In the genomic region with DNA sequence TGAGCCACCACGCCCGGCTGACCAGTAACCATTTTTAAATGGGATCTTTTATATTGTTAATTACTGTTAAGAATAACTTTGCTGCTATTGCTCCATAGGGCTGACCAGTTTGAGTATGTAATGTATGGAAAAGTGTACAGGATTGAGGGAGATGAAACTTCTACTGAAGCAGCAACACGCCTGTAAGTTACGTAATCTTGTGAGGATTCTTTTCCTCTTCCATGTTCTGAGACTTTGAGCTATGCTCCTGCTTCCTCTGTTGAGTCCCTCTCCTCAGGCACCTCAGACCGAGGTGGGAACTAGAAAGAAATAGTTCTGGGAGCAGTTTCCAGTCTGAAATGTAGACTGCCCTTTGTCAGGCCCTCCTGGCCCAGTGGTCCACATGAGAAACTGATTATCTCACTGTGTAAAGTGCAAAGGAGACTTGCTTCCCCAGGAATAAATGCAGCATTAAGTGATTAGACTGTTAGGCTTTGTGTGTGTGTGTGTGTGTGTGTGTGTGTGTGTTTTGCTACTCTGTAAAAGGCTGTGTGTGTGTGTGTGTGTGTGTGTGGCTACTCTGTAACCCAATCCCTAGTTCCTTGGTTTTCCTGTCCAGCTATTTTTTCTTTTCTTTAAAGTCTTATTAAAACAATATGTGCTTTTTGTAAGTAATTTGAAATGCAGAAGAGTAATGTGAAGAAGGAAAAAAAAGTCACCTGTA, we compare ENCODE assay signal across 1 cellular context.
TF ChIP-seq lines count a peak whose summit lies in the region.

No MANE protein-coding gene starts in this region.

TF ChIP-seq in IMR-90, 13 proteins besides CTCF, POLR2A, EP300 and RAD21:
- TF ChIP-seq SMC3 (IDR thresholded peaks at IDR 0.05; ENCODE audit: low read depth, low read length) = no peak
- TF ChIP-seq CEBPB (IDR thresholded peaks at IDR 0.05; ENCODE audit: low read depth, low read length) = peak; percentile 69
TF ChIP-seq in IMR-90: peak in this region for 1.
